29 cellular contexts compared by ENCODE assay signal in genomic region chr5:105413406-105413990, GRCh38.
"Had no signal": no experiment of that assay in that cellular context is flagged by ENCODE, and none has a peak within 500 bp of the region (broad histone marks: within the 10 kb centered on the region; RNA-seq: fewer than 3 reads in every experiment).

No MANE protein-coding gene starts in this region.

- H3K9me3 ChIP-seq: adrenal gland, esophagus muscularis mucosa, lower lobe of right lung, thyroid gland, upper lobe of right lung had no signal

- H3K4me1 ChIP-seq: adrenal gland, ascending aorta, esophagus muscularis mucosa, foreskin keratinocyte, heart left ventricle, left lung, lower lobe of right lung, stomach, thyroid gland, upper lobe of right lung had no signal

- H3K27ac ChIP-seq: adrenal gland, ascending aorta, brain microvascular endothelial cell, esophagus muscularis mucosa, foreskin keratinocyte, heart left ventricle, left lung, lower lobe of right lung, stomach, thyroid gland, upper lobe of right lung, WERI-Rb-1 had no signal

- H3K27ac Mint-ChIP-seq: activated naive CD4-positive, alpha-beta T cell treated with anti-CD3 and anti-CD28 coated beads for 36 hours; activated naive CD8-positive, alpha-beta T cell treated with anti-CD3 and anti-CD28 coated beads for 36 hours; natural killer cell; progenitor cell of endocrine pancreas; stimulated activated naive B cell treated with anti-CD40 and anti-IgM and Interleukin-4, amounts not matched to agents 10 μg/mL and 1 μg/mL and 100 μg/mL, for 72 hours; T-helper 1 cell treated with Interleukin-12 subunit alpha and Interleukin-12 subunit beta and Interleukin-4 antibody, amounts not matched to agents 30 μg/mL and 1 μg/mL, for 36 hours had no signal

- H3K27me3 Mint-ChIP-seq: activated naive CD8-positive, alpha-beta T cell treated with anti-CD3 and anti-CD28 coated beads for 36 hours; progenitor cell of endocrine pancreas; stimulated activated naive B cell treated with anti-CD40 and anti-IgM and Interleukin-4, amounts not matched to agents 10 μg/mL and 1 μg/mL and 100 μg/mL, for 72 hours had no signal

- H3K4me1 Mint-ChIP-seq: activated naive CD8-positive, alpha-beta T cell treated with anti-CD3 and anti-CD28 coated beads for 36 hours; natural killer cell; stimulated activated naive B cell treated with anti-CD40 and anti-IgM and Interleukin-4, amounts not matched to agents 10 μg/mL and 1 μg/mL and 100 μg/mL, for 72 hours had no signal

- H3K27me3 ChIP-seq: adrenal gland, ascending aorta, brain microvascular endothelial cell, esophagus muscularis mucosa, foreskin keratinocyte, heart left ventricle, left lung, stomach, thyroid gland, upper lobe of right lung had no signal

- H3K36me3 ChIP-seq: adrenal gland, ascending aorta, brain microvascular endothelial cell, esophagus muscularis mucosa, heart left ventricle, left lung, lower lobe of right lung, stomach, thyroid gland, upper lobe of right lung, WERI-Rb-1 had no signal

- H3K4me3 Mint-ChIP-seq: activated naive CD4-positive, alpha-beta T cell treated with anti-CD3 and anti-CD28 coated beads for 36 hours; activated naive CD8-positive, alpha-beta T cell treated with anti-CD3 and anti-CD28 coated beads for 36 hours; natural killer cell; stimulated activated naive B cell treated with anti-CD40 and anti-IgM and Interleukin-4, amounts not matched to agents 10 μg/mL and 1 μg/mL and 100 μg/mL, for 72 hours; T-helper 1 cell treated with Interleukin-12 subunit alpha and Interleukin-12 subunit beta and Interleukin-4 antibody, amounts not matched to agents 30 μg/mL and 1 μg/mL, for 36 hours had no signal

- H3K36me3 Mint-ChIP-seq: activated naive CD8-positive, alpha-beta T cell treated with anti-CD3 and anti-CD28 coated beads for 36 hours; natural killer cell; stimulated activated naive B cell treated with anti-CD40 and anti-IgM and Interleukin-4, amounts not matched to agents 10 μg/mL and 1 μg/mL and 100 μg/mL, for 72 hours had no signal

- DNase-seq: activated CD4-positive, alpha-beta T cell treated with anti-CD3 and anti-CD28 coated beads for 48 hours; activated CD4-positive, alpha-beta T cell treated with anti-CD3 and anti-CD28 coated beads, Interleukin-2, amount 50 U/mL, for 48 hours; activated CD8-positive, alpha-beta memory T cell treated with anti-CD3 and anti-CD28 coated beads for 24 hours; activated effector memory CD4-positive, alpha-beta T cell treated with Interleukin-2 at 50 U/mL for 16 hours; activated naive CD4-positive, alpha-beta T cell treated with anti-CD3 and anti-CD28 coated beads for 36 hours; activated naive CD8-positive, alpha-beta T cell treated with anti-CD3 and anti-CD28 coated beads for 36 hours; adrenal gland; brain microvascular endothelial cell; foreskin keratinocyte; heart left ventricle; hypothalamus; lower lobe of right lung; mesendoderm; natural killer cell; retina; stimulated activated CD4-positive, alpha-beta T cell treated with anti-CD3 and anti-CD28 coated beads, Interleukin-15, amount 100 ng/mL, for 24 hours; stimulated activated CD4-positive, alpha-beta T cell treated with anti-CD3 and anti-CD28 coated beads, Interleukin-2, amount 100 ng/mL, for 24 hours; stimulated activated naive B cell treated with anti-CD40 and anti-IgM and Interleukin-4, amounts not matched to agents 10 μg/mL and 1 μg/mL and 100 μg/mL, for 72 hours; stomach; T1000; thyroid gland; upper lobe of right lung; WERI-Rb-1 had no signal

- H3K4me3 ChIP-seq: adrenal gland, ascending aorta, esophagus muscularis mucosa, heart left ventricle, left lung, lower lobe of right lung, stomach, thyroid gland, upper lobe of right lung had no signal

- ATAC-seq: activated CD4-positive, CD25-positive, alpha-beta regulatory T cell treated with anti-CD3 and anti-CD28 coated beads, Interleukin-2, amount 50 U/mL, for 24 hours; foreskin keratinocyte; heart left ventricle; left lung; lower lobe of right lung; natural killer cell; stimulated activated naive B cell treated with anti-CD40 and anti-IgM and Interleukin-4, amounts not matched to agents 10 μg/mL and 1 μg/mL and 100 μg/mL, for 72 hours; upper lobe of right lung had no signal
